16 cellular contexts compared by ENCODE assay signal in the genomic region with DNA sequence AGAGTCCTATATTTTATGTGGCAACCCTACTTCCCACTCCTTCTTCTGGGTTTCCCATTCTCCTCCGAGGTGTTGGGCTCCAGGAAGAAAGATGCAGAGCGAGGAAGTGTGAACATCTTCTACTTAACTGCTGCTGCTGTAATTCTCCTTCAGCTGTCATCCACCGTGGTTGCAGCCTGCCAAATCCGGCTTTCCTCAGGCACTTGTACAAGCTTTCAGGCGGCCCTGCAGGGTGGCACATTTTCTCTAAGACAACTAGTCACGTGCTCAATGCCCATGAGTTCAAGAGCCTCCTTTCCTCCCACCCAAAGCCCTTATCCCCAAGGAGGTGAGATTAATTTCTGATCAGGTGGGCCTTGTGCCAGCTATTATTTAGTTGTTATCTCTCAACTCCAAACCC.
"Had no signal": no experiment of that assay in that cellular context is flagged by ENCODE, and none has a peak within 500 bp of the region (broad histone marks: within the 10 kb centered on the region; RNA-seq: fewer than 3 reads in every experiment).

No MANE protein-coding gene starts in this region.

- H3K27me3 ChIP-seq: upper lobe of right lung had no signal

- H3K4me1 ChIP-seq: esophagus squamous epithelium had no signal

- H3K9me3 ChIP-seq: upper lobe of right lung had no signal

- DNase-seq: activated effector memory CD4-positive, alpha-beta T cell treated with Interleukin-2 at 50 U/mL for 16 hours; activated T-cell treated with anti-CD3 and anti-CD28 coated beads, Interleukin-2, amount 50 U/mL, for 1 hour; amniotic stem cell; esophagus squamous epithelium; foreskin fibroblast; immature natural killer cell; left colon; mucosa of descending colon; naive thymus-derived CD8-positive, alpha-beta T cell; stimulated activated CD4-positive, alpha-beta T cell treated with anti-CD3 and anti-CD28 coated beads, Interleukin-4, amount 100 ng/mL, for 1 hour; stimulated activated CD8-positive, alpha-beta memory T cell treated with anti-CD3 and anti-CD28 coated beads, Interleukin-4, amount 100 ng/mL, for 48 hours; stimulated activated naive CD8-positive, alpha-beta T cell treated with anti-CD3 and anti-CD28 coated beads, Interleukin-15, Interleukin-2, amounts not matched to agents 100 U/mL and 50 U/mL, for 24 hours; T-helper 17 cell; upper lobe of right lung had no signal

- H3K4me3 ChIP-seq: esophagus squamous epithelium, mucosa of descending colon, upper lobe of right lung had no signal

- H3K36me3 ChIP-seq: esophagus squamous epithelium, upper lobe of right lung had no signal

- FAIRE-seq: bronchial epithelial cell, TTC549 had no signal

- H3K27ac ChIP-seq: esophagus squamous epithelium, upper lobe of right lung had no signal
